8 cellular contexts compared by ENCODE assay signal in the genomic region with DNA sequence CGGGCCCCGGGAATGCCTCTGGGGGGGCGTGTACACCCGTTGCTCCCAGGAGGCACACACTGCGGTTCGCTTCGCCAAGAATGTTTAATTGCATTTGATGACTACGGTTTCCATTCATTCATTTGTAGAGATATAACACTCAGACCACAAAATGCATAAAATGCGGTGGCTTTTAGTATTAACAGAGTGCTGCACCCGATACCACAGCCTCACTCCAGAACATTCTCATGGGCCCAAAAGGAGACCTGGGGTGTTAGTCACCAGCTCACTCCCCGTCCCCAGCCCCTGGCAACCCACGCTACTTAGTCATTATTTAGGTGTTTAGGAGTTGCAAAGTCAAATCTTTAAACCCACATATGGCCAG. TPM values are rescaled to one million over a fixed set of nuclear protein-coding genes. Genes with fewer than 3 reads are reported as not detected.
DNase-seq lines count a peak whose midpoint lies in the region; ATAC-seq and TF ChIP-seq lines count a peak whose summit lies in the region.

No MANE protein-coding gene starts in this region.

- no peak overlapping the region for H3K4me3 Mint-ChIP-seq in dendritic cell treated with granulocyte-macrophage colony-stimulating factor and Interleukin-4, amounts not matched to agents 40 ng/mL and 50 ng/mL, for 4 days

- no peak overlapping the region for H3K4me3 ChIP-seq in ascending aorta

- peak overlapping the region; percentile 74 for H3K27ac Mint-ChIP-seq in dendritic cell treated with granulocyte-macrophage colony-stimulating factor and Interleukin-4, amounts not matched to agents 40 ng/mL and 50 ng/mL, for 4 days

- no peaks in the 10 kb centered on the region for H3K27me3 ChIP-seq in ascending aorta

- peak; percentile 85 for DNase-seq in stimulated activated CD4-positive, alpha-beta T cell treated with anti-CD3 and anti-CD28 coated beads, Interleukin-4, amount 100 ng/mL, for 24 hours
- no peak for DNase-seq in NCI-H748 treated with DMSO at 0.1 percent for 48 hours (lab: John Stamatoyannopoulos, UW)
- DNase-seq in ascending aorta (ENCODE audit: low spot score in 2 of 2), result no peak
- DNase-seq in mucosa of gallbladder (ENCODE audit: low spot score), result no peak
- no peak for DNase-seq in SK-N-DZ (ENCODE audit: low spot score)

- H3K36me3 ChIP-seq in ascending aorta, result no peaks in the 10 kb centered on the region

- no peaks in the 10 kb centered on the region for H3K36me3 Mint-ChIP-seq in dendritic cell treated with granulocyte-macrophage colony-stimulating factor and Interleukin-4, amounts not matched to agents 40 ng/mL and 50 ng/mL, for 4 days (ENCODE audit: low read depth)

- H3K9me3 Mint-ChIP-seq in dendritic cell treated with granulocyte-macrophage colony-stimulating factor and Interleukin-4, amounts not matched to agents 40 ng/mL and 50 ng/mL, for 4 days, result no peaks in the 10 kb centered on the region

- peaks cover 14% of the 10 kb centered on the region for H3K4me1 Mint-ChIP-seq in dendritic cell treated with granulocyte-macrophage colony-stimulating factor and Interleukin-4, amounts not matched to agents 40 ng/mL and 50 ng/mL, for 4 days (ENCODE audit: low read depth)

- intact Hi-C loops in dendritic cell treated with granulocyte-macrophage colony-stimulating factor and Interleukin-4, amounts not matched to agents 40 ng/mL and 50 ng/mL, for 4 days (cut with micrococcal nuclease), result no loop called here
- intact Hi-C loops in ascending aorta (cut with DNase I), result no loop called here

- H3K27me3 Mint-ChIP-seq in dendritic cell treated with granulocyte-macrophage colony-stimulating factor and Interleukin-4, amounts not matched to agents 40 ng/mL and 50 ng/mL, for 4 days, result peaks cover 50% of the 10 kb centered on the region

- no peak overlapping the region for H3K27ac ChIP-seq in ascending aorta

- ATAC-seq in GM18867 (IDR thresholded peaks at IDR 0.05; ENCODE audit: unreplicated experiment), result peak; percentile 6
- ATAC-seq in activated CD4-positive, CD25-positive, alpha-beta regulatory T cell treated with anti-CD3 and anti-CD28 coated beads, Interleukin-2, amount 50 U/mL, for 24 hours, result peak; percentile 92 to 93

- no peaks in the 10 kb centered on the region for H3K4me1 ChIP-seq in ascending aorta

- TF ChIP-seq CTCF in ascending aorta (IDR thresholded peaks at IDR 0.05), result no peak

- H3K9me3 ChIP-seq in ascending aorta, result no peaks in the 10 kb centered on the region

RNA-seq across cellular contexts. Expression of gene HCN2, which starts 21.8 kb away (rescaled TPM):
- total RNA-seq in ascending aorta (not detected), mucosa of gallbladder (0.40 TPM)
- polyA plus RNA-seq in SK-N-DZ (2014; cell fraction: cytosol; rRNA removed), result 2.9 and 3.2 TPM in 2 replicates
- 3.0 and 5.0 TPM in 2 replicates for polyA plus RNA-seq in SK-N-DZ (2014; cell fraction: nucleus; rRNA removed)

RNA-seq across cellular contexts. Expression of gene POLRMT, which starts 21.8 kb away (rescaled TPM):
- total RNA-seq in ascending aorta (26.8 TPM), mucosa of gallbladder (56.0 TPM)
- polyA plus RNA-seq in SK-N-DZ (2014; cell fraction: cytosol; rRNA removed), result 49.8 and 61.6 TPM in 2 replicates
- polyA plus RNA-seq in SK-N-DZ (2014; cell fraction: nucleus; rRNA removed), result 285 and 379 TPM in 2 replicates

RNA-seq across cellular contexts. Expression of gene FGF22, which starts 28.2 kb away (rescaled TPM):
- not detected for total RNA-seq in ascending aorta
- 0.17 TPM for total RNA-seq in mucosa of gallbladder
- 1.8 TPM in 1 of 2 replicates, not detected in the other for polyA plus RNA-seq in SK-N-DZ (2014; cell fraction: cytosol; rRNA removed)
- polyA plus RNA-seq in SK-N-DZ (2014; cell fraction: nucleus; rRNA removed), result 1.5 and 3.3 TPM in 2 replicates

RNA-seq across cellular contexts. Expression of gene BSG, which starts 39.1 kb away (rescaled TPM):
- total RNA-seq in ascending aorta, result 647 TPM
- 480 TPM for total RNA-seq in mucosa of gallbladder
- 842 and 849 TPM in 2 replicates for polyA plus RNA-seq in SK-N-DZ (2014; cell fraction: cytosol; rRNA removed)
- 345 and 387 TPM in 2 replicates for polyA plus RNA-seq in SK-N-DZ (2014; cell fraction: nucleus; rRNA removed)

RNA-seq across cellular contexts. Expression of gene RNF126, which starts 51.5 kb away (rescaled TPM):
- 39.0 TPM for total RNA-seq in ascending aorta
- 34.8 TPM for total RNA-seq in mucosa of gallbladder
- polyA plus RNA-seq in SK-N-DZ (2014; cell fraction: cytosol; rRNA removed), result 60.8 and 67.6 TPM in 2 replicates
- 98.8 and 99.8 TPM in 2 replicates for polyA plus RNA-seq in SK-N-DZ (2014; cell fraction: nucleus; rRNA removed)
